Comparison of ENCODE assay signal across 11 cellular contexts in genomic region chr1:13781907-13782633, GRCh38.
A peak's percentile ranks its signal among the peaks of the same experiment; 100 is the strongest.
DNase-seq lines count a peak whose midpoint lies in the region; ATAC-seq and TF ChIP-seq lines count a peak whose summit lies in the region.
"Had no signal": no experiment of that assay in that cellular context is flagged by ENCODE, and none has a peak within 500 bp of the region (broad histone marks: within the 10 kb centered on the region; RNA-seq: fewer than 3 reads in every experiment).

No MANE protein-coding gene starts in this region.

- peaks cover 0 to 100% (median 27%) of the 10 kb centered on the region in 3 experiments for H3K36me3 ChIP-seq in naive thymus-derived CD4-positive, alpha-beta T cell (ENCODE audit: control insufficient read depth in 2 of 3, insufficient read depth in 3 of 3, low read length in 3 of 3)

- no peaks in the 10 kb centered on the region for H3K27me3 ChIP-seq in naive thymus-derived CD4-positive, alpha-beta T cell (ENCODE audit: control insufficient read depth in 2 of 2, insufficient read depth in 2 of 2, low read length in 2 of 2)
- H3K27me3 ChIP-seq: Peyer's patch had no signal

- H3K4me3 Mint-ChIP-seq in naive thymus-derived CD4-positive, alpha-beta T cell, result no peak overlapping the region
- H3K4me3 Mint-ChIP-seq: activated CD4-positive, alpha-beta T cell treated with anti-CD3 and anti-CD28 coated beads, Interleukin-2, amount 10 ng/mL, durations not matched to agents 7 days and 5 days had no signal

- H3K27ac ChIP-seq in naive thymus-derived CD4-positive, alpha-beta T cell (ENCODE audit: low read depth, low read length), result no peak overlapping the region

- WGBS in lower leg skin, 2 donors, result 35 to 46% methylated on average over 20 of the region's 20 CpGs

- DNase-seq in AG09319 (ENCODE audit: extremely low read depth, low read depth), result peak; percentile 45
- DNase-seq in HFF-Myc (ENCODE audit: extremely low read depth, low read depth), result peak; percentile 71
- DNase-seq in dedifferentiated amniotic fluid mesenchymal stem cell (ENCODE audit: extremely low spot score), result peak; percentile 45
- no peak for DNase-seq in naive thymus-derived CD4-positive, alpha-beta T cell
- DNase-seq in H4 (ENCODE audit: low spot score), result no peak
- DNase-seq in lower leg skin (ENCODE audit: low spot score in 2 of 2), result no peak
- no peak for DNase-seq in midbrain (lab: John Stamatoyannopoulos, UW)
- no peak for DNase-seq in amniotic stem cell (lab: John Stamatoyannopoulos, UW)
- DNase-seq: activated CD4-positive, alpha-beta T cell treated with anti-CD3 and anti-CD28 coated beads, Interleukin-2, amount 10 ng/mL, durations not matched to agents 7 days and 5 days; MM.1S had no signal

- peak overlapping the region in 8 of 9 donors; percentile 34 to 83 (median 67) for H3K27ac Mint-ChIP-seq in naive thymus-derived CD4-positive, alpha-beta T cell
- H3K27ac Mint-ChIP-seq: activated CD4-positive, alpha-beta T cell treated with anti-CD3 and anti-CD28 coated beads, Interleukin-2, amount 10 ng/mL, durations not matched to agents 7 days and 5 days had no signal

- no peaks in the 10 kb centered on the region for H3K9me3 ChIP-seq in naive thymus-derived CD4-positive, alpha-beta T cell (ENCODE audit: control insufficient read depth in 2 of 3, low read length in 3 of 3)
- H3K9me3 ChIP-seq: Peyer's patch had no signal

- H3K4me1 ChIP-seq in naive thymus-derived CD4-positive, alpha-beta T cell (ENCODE audit: control insufficient read depth in 2 of 2, insufficient read depth in 2 of 2, low read length in 2 of 2), result no peaks in the 10 kb centered on the region
- H3K4me1 ChIP-seq: Peyer's patch had no signal

- ATAC-seq in naive thymus-derived CD4-positive, alpha-beta T cell, result no peak

- CTCF ChIA-PET in naive thymus-derived CD4-positive, alpha-beta T cell (lab: Charles Lee), result interaction anchor here (1.2 kb wide), 1 partner anchor 119 kb away, joined by 3 read pairs; no protein-coding TSS in a partner anchor

- H3K36me3 Mint-ChIP-seq in naive thymus-derived CD4-positive, alpha-beta T cell, result peaks cover 0 to 70% (median 37%) of the 10 kb centered on the region in 5 donors

- no peaks in the 10 kb centered on the region for H3K27me3 Mint-ChIP-seq in naive thymus-derived CD4-positive, alpha-beta T cell
- H3K27me3 Mint-ChIP-seq: activated CD4-positive, alpha-beta T cell treated with anti-CD3 and anti-CD28 coated beads, Interleukin-2, amount 10 ng/mL, durations not matched to agents 7 days and 5 days had no signal

- TF ChIP-seq CTCF in AG09319 (IDR thresholded peaks at IDR 0.05; ENCODE audit: low read depth, low read length), result no peak
- TF ChIP-seq CTCF in HFF-Myc (IDR thresholded peaks at IDR 0.05; ENCODE audit: low read depth, low read length, missing control alignments), result no peak
- TF ChIP-seq CTCF in lower leg skin (IDR thresholded peaks at IDR 0.05), result no peak

- intact Hi-C loops in naive thymus-derived CD4-positive, alpha-beta T cell (cut with micrococcal nuclease), result no loop called here
- intact Hi-C loops in lower leg skin (cut with DNase I; ENCODE audit: low total_unique reads), result no loop called here

- POLR2A ChIA-PET in naive thymus-derived CD4-positive, alpha-beta T cell (lab: Charles Lee), result no interaction called here

- H3K4me1 Mint-ChIP-seq in naive thymus-derived CD4-positive, alpha-beta T cell, result peaks cover 36 to 81% (median 74%) of the 10 kb centered on the region in 7 donors

- peak overlapping the region; percentile 27 for H3K4me3 ChIP-seq in HFF-Myc (replicated peaks; ENCODE audit: low read depth, low read length)
- H3K4me3 ChIP-seq in naive thymus-derived CD4-positive, alpha-beta T cell (ENCODE audit: low read length), result no peak overlapping the region
- no peak overlapping the region for H3K4me3 ChIP-seq in lower leg skin (ENCODE audit: low read depth, poor library complexity, severe bottlenecking)
- H3K4me3 ChIP-seq: Peyer's patch had no signal

- TF ChIP-seq POLR2A in lower leg skin (IDR thresholded peaks at IDR 0.05), result no peak

- no peaks in the 10 kb centered on the region for H3K9me3 Mint-ChIP-seq in naive thymus-derived CD4-positive, alpha-beta T cell
- H3K9me3 Mint-ChIP-seq: activated CD4-positive, alpha-beta T cell treated with anti-CD3 and anti-CD28 coated beads, Interleukin-2, amount 10 ng/mL, durations not matched to agents 7 days and 5 days had no signal

Comparison
In these comparisons a context has a peak if more than half of its experiments do, and no peak if none do; other contexts are left out.
1. DNase-seq: peak in AG09319 (single experiment), HFF-Myc (single experiment) and dedifferentiated amniotic fluid mesenchymal stem cell (single experiment); none in naive thymus-derived CD4-positive, alpha-beta T cell (0 of 9), H4 (single experiment), lower leg skin (0 of 2), midbrain (single experiment) and amniotic stem cell (single experiment).